25 cellular contexts compared by ENCODE assay signal in genomic region chr4:16019666-16020065, GRCh38. TPM values are rescaled to one million over a fixed set of nuclear protein-coding genes. Genes with fewer than 3 reads are reported as not detected.
"Had no signal": no experiment of that assay in that cellular context is flagged by ENCODE, and none has a peak within 500 bp of the region (broad histone marks: within the 10 kb centered on the region; RNA-seq: fewer than 3 reads in every experiment).

No MANE protein-coding gene starts in this region.

- H3K36me3 Mint-ChIP-seq: naive thymus-derived CD8-positive, alpha-beta T cell had no signal

- H3K27me3 ChIP-seq: heart left ventricle, neutrophil, sigmoid colon, tibial nerve had no signal

- DNase-seq: effector memory CD8-positive, alpha-beta T cell; esophagus squamous epithelium; heart left ventricle; hippocampal formation; left colon; left ventricle myocardium superior; mesenchymal stem cell; midbrain; naive thymus-derived CD8-positive, alpha-beta T cell; psoas muscle; retina; sigmoid colon; small intestine; stimulated activated CD4-positive, alpha-beta T cell treated with anti-CD3 and anti-CD28 coated beads, Interleukin-12 subunit alpha, Interleukin-12 subunit beta, amount 100 ng/mL, for 4 hours; stimulated activated naive CD4-positive, alpha-beta T cell treated with Interleukin-2 at 50 U/mL for 16 hours had no signal

- H3K36me3 ChIP-seq: esophagus squamous epithelium, neutrophil, sigmoid colon, tibial nerve had no signal

- H3K27me3 Mint-ChIP-seq: dendritic cell treated with granulocyte-macrophage colony-stimulating factor and Interleukin-4, amounts not matched to agents 40 ng/mL and 50 ng/mL, for 4 days had no signal

- H3K4me1 Mint-ChIP-seq: naive thymus-derived CD8-positive, alpha-beta T cell had no signal

- H3K27ac ChIP-seq: epithelial cell of prostate, esophagus squamous epithelium, heart left ventricle, neutrophil, psoas muscle, sigmoid colon, tibial nerve had no signal

- H3K4me1 ChIP-seq: esophagus squamous epithelium, psoas muscle, sigmoid colon had no signal

- H3K9me3 Mint-ChIP-seq: dendritic cell treated with granulocyte-macrophage colony-stimulating factor and Interleukin-4, amounts not matched to agents 40 ng/mL and 50 ng/mL, for 4 days; effector memory CD8-positive, alpha-beta T cell; naive thymus-derived CD8-positive, alpha-beta T cell had no signal

- H3K27ac Mint-ChIP-seq: dendritic cell treated with granulocyte-macrophage colony-stimulating factor and Interleukin-4, amounts not matched to agents 40 ng/mL and 50 ng/mL, for 4 days; effector memory CD8-positive, alpha-beta T cell; naive thymus-derived CD8-positive, alpha-beta T cell had no signal

- H3K9me3 ChIP-seq: esophagus squamous epithelium, heart left ventricle, neutrophil, psoas muscle, sigmoid colon, tibial nerve had no signal

- H3K4me3 ChIP-seq: esophagus squamous epithelium, heart left ventricle, lung, psoas muscle, sigmoid colon, tibial nerve had no signal

- H3K4me3 Mint-ChIP-seq: dendritic cell treated with granulocyte-macrophage colony-stimulating factor and Interleukin-4, amounts not matched to agents 40 ng/mL and 50 ng/mL, for 4 days; effector memory CD8-positive, alpha-beta T cell; naive thymus-derived CD8-positive, alpha-beta T cell had no signal

RNA-seq across cellular contexts. Expression of gene FGFBP2, which starts 56.7 kb away (rescaled TPM):
- total RNA-seq: esophagus squamous epithelium, frontal cortex, glomerular endothelial cell, kidney epithelial cell, temporal lobe, ureter had no signal
